In genomic region chr1:246111570-246111969, GRCh38 we compare ENCODE assay signal across 23 cellular contexts.
"Had no signal": no experiment of that assay in that cellular context is flagged by ENCODE, and none has a peak within 500 bp of the region (broad histone marks: within the 10 kb centered on the region; RNA-seq: fewer than 3 reads in every experiment).

No MANE protein-coding gene starts in this region.

- H3K27me3 ChIP-seq: breast epithelium, dorsolateral prefrontal cortex, esophagus muscularis mucosa, hepatocyte, left lung, neutrophil, ovary, right atrium auricular region, upper lobe of left lung had no signal

- H3K27ac ChIP-seq: breast epithelium, dorsolateral prefrontal cortex, neutrophil, ovary, psoas muscle, right atrium auricular region, thoracic aorta, upper lobe of left lung had no signal

- H3K4me2 ChIP-seq: hepatocyte had no signal

- H2AFZ ChIP-seq: hepatocyte had no signal

- H3K9me3 ChIP-seq: breast epithelium, esophagus muscularis mucosa, left lung, neutrophil, ovary, psoas muscle, right atrium auricular region, thoracic aorta, upper lobe of left lung had no signal

- H3K4me3 ChIP-seq: breast epithelium, dorsolateral prefrontal cortex, esophagus muscularis mucosa, hepatocyte, left lung, ovary, psoas muscle, right atrium auricular region, thoracic aorta, upper lobe of left lung had no signal

- DNase-seq: activated CD4-positive, alpha-beta memory T cell treated with anti-CD3 and anti-CD28 coated beads for 36 hours; activated CD4-positive, alpha-beta T cell treated with anti-CD3 and anti-CD28 coated beads for 48 hours; activated naive CD4-positive, alpha-beta T cell treated with Interleukin-2 at 50 U/mL for 16 hours; activated naive CD8-positive, alpha-beta T cell treated with anti-CD3 and anti-CD28 coated beads, Interleukin-2, amount 10 ng/mL, durations not matched to agents 7 days and 5 days; activated T-cell treated with anti-CD3 and anti-CD28 coated beads, Interleukin-2, amount 50 U/mL, for 48 hours; amniotic stem cell; dorsolateral prefrontal cortex; effector memory CD8-positive, alpha-beta T cell; glutamatergic neuron; immature natural killer cell; left lung; naive thymus-derived CD8-positive, alpha-beta T cell; ovary; psoas muscle; stimulated activated CD4-positive, alpha-beta T cell treated with anti-CD3 and anti-CD28 coated beads, Interleukin-4, amount 100 ng/mL, for 24 hours; stimulated activated naive CD4-positive, alpha-beta T cell treated with Interleukin-2 at 50 U/mL for 16 hours; upper lobe of left lung had no signal

- H3K36me3 ChIP-seq: breast epithelium, esophagus muscularis mucosa, left lung, neutrophil, ovary, right atrium auricular region, thoracic aorta, upper lobe of left lung had no signal

- H3K79me2 ChIP-seq: hepatocyte had no signal

- ATAC-seq: effector memory CD8-positive, alpha-beta T cell; left lung; naive thymus-derived CD8-positive, alpha-beta T cell; psoas muscle had no signal

- H3K4me1 ChIP-seq: breast epithelium, psoas muscle, right atrium auricular region had no signal
